15 cellular contexts compared by ENCODE assay signal in the genomic region with DNA sequence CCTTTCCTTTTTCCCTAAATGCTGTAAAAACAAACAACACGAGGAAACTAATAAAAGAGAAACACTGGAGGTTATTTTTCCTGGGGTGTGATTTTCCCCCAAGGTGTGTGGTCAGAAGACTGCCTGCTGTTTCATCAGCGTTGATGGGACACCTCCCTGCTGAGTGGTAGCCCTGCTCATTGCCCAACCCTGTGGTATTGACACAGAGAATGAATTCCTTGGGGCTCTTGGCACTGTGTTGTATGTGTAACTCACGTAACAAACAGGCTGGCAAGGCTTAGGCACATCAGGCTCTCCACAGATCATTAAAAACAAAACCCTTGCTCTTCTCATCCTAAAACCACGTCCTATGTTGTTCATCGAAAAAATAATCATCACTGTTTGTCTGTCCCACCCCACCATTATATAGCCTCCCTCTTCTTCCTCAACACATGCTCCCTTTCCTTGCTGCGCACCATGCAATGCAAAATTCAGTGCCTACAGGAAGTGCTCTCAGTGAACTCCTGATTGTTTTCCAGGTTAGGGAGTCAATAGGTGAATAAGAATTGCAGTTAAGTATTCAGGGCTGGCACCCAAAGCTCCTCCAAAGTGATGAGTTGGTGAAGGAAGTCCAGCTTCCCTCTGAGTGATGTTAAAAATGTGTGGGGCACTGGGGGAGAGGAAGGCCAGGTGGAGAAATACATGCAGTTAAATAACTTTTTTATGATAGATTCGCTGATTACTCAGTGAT. TPM values are rescaled to one million over a fixed set of nuclear protein-coding genes. Genes with fewer than 3 reads are reported as not detected.
DNase-seq lines count a peak whose midpoint lies in the region; FAIRE-seq and TF ChIP-seq lines count a peak whose summit lies in the region.
"Had no signal": no experiment of that assay in that cellular context is flagged by ENCODE, and none has a peak within 500 bp of the region (broad histone marks: within the 10 kb centered on the region; RNA-seq: fewer than 3 reads in every experiment).

No MANE protein-coding gene starts in this region.

- WGBS in GM23248 (ENCODE audit: low coverage in 1 of 2, low lambda C conversion rate in 2 of 2, missing lambda C conversion rate in 2 of 2), 2 experiments = 49 to 58% methylated on average over 6 to 7 of the region's 7 CpGs
- 60 to 75% (median 63%) methylated on average over 7 of the region's 7 CpGs for WGBS in small intestine, 3 donors

- DNase-seq in GM23248 = peak; percentile 81
- peak; percentile 9 for DNase-seq in NCI-H226
- peak; percentile 52 for DNase-seq in epithelial cell of proximal tubule (ENCODE audit: low read depth)
- no peak for DNase-seq in osteocyte (ENCODE audit: extremely low spot score, unreplicated experiment)
- no peak for DNase-seq in DMS 273 (lab: John Stamatoyannopoulos, UW; ENCODE audit: unreplicated experiment)
- no peak for DNase-seq in activated naive CD4-positive, alpha-beta T cell treated with anti-CD3 and anti-CD28 coated beads for 36 hours
- no peak for DNase-seq in small intestine
- DNase-seq: activated CD8-positive, alpha-beta memory T cell treated with anti-CD3 and anti-CD28 coated beads, Interleukin-2, amount 50 U/mL, for 48 hours; amygdala; dorsolateral prefrontal cortex; sigmoid colon; testis had no signal

- FAIRE-seq in small intestine (lab: Jason Lieb, UNC) = no peak

- CTCF ChIA-PET in activated naive CD4-positive, alpha-beta T cell treated with anti-CD3 and anti-CD28 coated beads for 36 hours (lab: Charles Lee) = no interaction called here

- H3K4me3 ChIP-seq in GM23248 (no peak overlapping the region), epithelial cell of proximal tubule (ENCODE audit: low read depth, low read length) (no peak overlapping the region), small intestine (ENCODE audit: low read depth in 1 of 2, low read length in 2 of 2) (no peak overlapping the region)
- H3K4me3 ChIP-seq: dorsolateral prefrontal cortex, sigmoid colon, SK-N-MC, testis had no signal

- peak overlapping the region; percentile 42 for H3K4me2 ChIP-seq in GM23248 (ENCODE audit: unreplicated experiment)

- no peaks in the 10 kb centered on the region for H4K20me1 ChIP-seq in GM23248 (ENCODE audit: insufficient read depth)

- peaks cover 18% of the 10 kb centered on the region for H3K4me1 ChIP-seq in GM23248 (ENCODE audit: insufficient read depth)
- no peaks in the 10 kb centered on the region for H3K4me1 ChIP-seq in small intestine (ENCODE audit: control insufficient read depth in 2 of 2, insufficient read depth in 1 of 2, low read depth in 1 of 2, low read length in 1 of 2)
- H3K4me1 ChIP-seq: sigmoid colon, testis had no signal

- no peaks in the 10 kb centered on the region for H3K9me3 ChIP-seq in GM23248 (ENCODE audit: low read depth)
- H3K9me3 ChIP-seq in small intestine (ENCODE audit: control insufficient read depth, low read depth) = no peaks in the 10 kb centered on the region
- H3K9me3 ChIP-seq: sigmoid colon, testis had no signal

- no peaks in the 10 kb centered on the region for H3F3A ChIP-seq in GM23248 (ENCODE audit: insufficient read depth)

- H3K36me3 Mint-ChIP-seq in osteocyte (ENCODE audit: unreplicated experiment) = no peaks in the 10 kb centered on the region
- H3K36me3 Mint-ChIP-seq in activated naive CD4-positive, alpha-beta T cell treated with anti-CD3 and anti-CD28 coated beads for 36 hours (ENCODE audit: low read depth) = no peaks in the 10 kb centered on the region
- H3K36me3 Mint-ChIP-seq: natural killer cell treated with Interleukin-12 subunit alpha and Interleukin-12 subunit beta and Interleukin-15 and Interleukin-18, amount 100 ng/mL, for 72 hours had no signal

- no peak overlapping the region for H3K4me3 Mint-ChIP-seq in osteocyte (ENCODE audit: unreplicated experiment)
- no peak overlapping the region for H3K4me3 Mint-ChIP-seq in activated naive CD4-positive, alpha-beta T cell treated with anti-CD3 and anti-CD28 coated beads for 36 hours
- H3K4me3 Mint-ChIP-seq: natural killer cell treated with Interleukin-12 subunit alpha and Interleukin-12 subunit beta and Interleukin-15 and Interleukin-18, amount 100 ng/mL, for 72 hours had no signal

- H3K9ac ChIP-seq in GM23248 = no peak overlapping the region

- H3K27me3 ChIP-seq in GM23248 (replicated peaks; ENCODE audit: insufficient read depth) = no peaks in the 10 kb centered on the region
- no peaks in the 10 kb centered on the region for H3K27me3 ChIP-seq in small intestine (ENCODE audit: control insufficient read depth in 2 of 2, insufficient read depth in 2 of 2, low read length in 2 of 2)
- H3K27me3 ChIP-seq: sigmoid colon, testis had no signal

- in situ Hi-C loops in GM23248 (cut with MboI) = no loop called here

- no peaks in the 10 kb centered on the region for H3K27me3 Mint-ChIP-seq in osteocyte (ENCODE audit: unreplicated experiment)
- H3K27me3 Mint-ChIP-seq in activated naive CD4-positive, alpha-beta T cell treated with anti-CD3 and anti-CD28 coated beads for 36 hours (ENCODE audit: low read depth) = no peaks in the 10 kb centered on the region
- H3K27me3 Mint-ChIP-seq: natural killer cell treated with Interleukin-12 subunit alpha and Interleukin-12 subunit beta and Interleukin-15 and Interleukin-18, amount 100 ng/mL, for 72 hours had no signal

- peaks cover 41% of the 10 kb centered on the region for H3K4me1 Mint-ChIP-seq in osteocyte (ENCODE audit: unreplicated experiment)
- no peaks in the 10 kb centered on the region for H3K4me1 Mint-ChIP-seq in activated naive CD4-positive, alpha-beta T cell treated with anti-CD3 and anti-CD28 coated beads for 36 hours (ENCODE audit: low read depth)

- peak overlapping the region; percentile 38 for H3K27ac ChIP-seq in GM23248
- no peak overlapping the region for H3K27ac ChIP-seq in small intestine (ENCODE audit: low read depth in 1 of 2, low read length in 1 of 2)
- H3K27ac ChIP-seq: dorsolateral prefrontal cortex, sigmoid colon, SK-N-MC, testis, VCaP had no signal

- intact Hi-C loops in activated naive CD4-positive, alpha-beta T cell treated with anti-CD3 and anti-CD28 coated beads for 36 hours (cut with micrococcal nuclease) = no loop called here

- H2AFZ ChIP-seq in GM23248 = no peak overlapping the region

- H3K9me2 ChIP-seq in GM23248 (ENCODE audit: insufficient read depth) = no peaks in the 10 kb centered on the region

- TF ChIP-seq CTCF in epithelial cell of proximal tubule (conservative IDR thresholded peaks at IDR 0.05; ENCODE audit: low read depth, low read length) (no peak), osteocyte (IDR thresholded peaks at IDR 0.05) (no peak)

- H3K9me3 Mint-ChIP-seq in osteocyte (ENCODE audit: unreplicated experiment) = no peaks in the 10 kb centered on the region
- no peaks in the 10 kb centered on the region for H3K9me3 Mint-ChIP-seq in activated naive CD4-positive, alpha-beta T cell treated with anti-CD3 and anti-CD28 coated beads for 36 hours
- H3K9me3 Mint-ChIP-seq: natural killer cell treated with Interleukin-12 subunit alpha and Interleukin-12 subunit beta and Interleukin-15 and Interleukin-18, amount 100 ng/mL, for 72 hours had no signal

- H3K79me2 ChIP-seq in GM23248 (ENCODE audit: insufficient read depth) = no peaks in the 10 kb centered on the region

- peak overlapping the region; percentile 42 for H3K27ac Mint-ChIP-seq in osteocyte (ENCODE audit: unreplicated experiment)
- H3K27ac Mint-ChIP-seq in activated naive CD4-positive, alpha-beta T cell treated with anti-CD3 and anti-CD28 coated beads for 36 hours = no peak overlapping the region
- H3K27ac Mint-ChIP-seq: natural killer cell treated with Interleukin-12 subunit alpha and Interleukin-12 subunit beta and Interleukin-15 and Interleukin-18, amount 100 ng/mL, for 72 hours had no signal

- H3K36me3 ChIP-seq in GM23248 (ENCODE audit: low read depth) (no peaks in the 10 kb centered on the region), small intestine (ENCODE audit: control insufficient read depth in 2 of 2, insufficient read depth in 2 of 2, low read length in 2 of 2) (no peaks in the 10 kb centered on the region)
- H3K36me3 ChIP-seq: sigmoid colon had no signal

RNA-seq across cellular contexts. Expression of a gene that starts 11.3 kb away (rescaled TPM):
- 4.0 and 11.8 TPM in 2 replicates for total RNA-seq in GM23248 (2014; rRNA removed; shearing (Covaris generic))
- 11.6 and 12.7 TPM in 2 replicates for polyA plus RNA-seq in GM23248 (2016; fragmentation: Nextera tagmentation; extraction: Ambion mirVana)
- 13.3 and 16.3 TPM in 2 replicates for total RNA-seq in epithelial cell of proximal tubule
- total RNA-seq in osteocyte = 18.4 and 21.9 TPM in 2 replicates
- total RNA-seq in activated naive CD4-positive, alpha-beta T cell treated with anti-CD3 and anti-CD28 coated beads for 36 hours = 10 to 100 TPM; 10.7 to 13.6 TPM
- 10 to 100 TPM; 16.3 to 20.3 (median 16.8) TPM for polyA plus RNA-seq in small intestine

RNA-seq across cellular contexts. Expression of a gene that starts 11.8 kb away (rescaled TPM):
- total RNA-seq in GM23248 (2014; rRNA removed; shearing (Covaris generic)) = 10.9 and 13.6 TPM in 2 replicates
- polyA plus RNA-seq in GM23248 (2016; fragmentation: Nextera tagmentation; extraction: Ambion mirVana) (10.6 and 11.3 TPM in 2 replicates), small intestine (1 to 10 TPM in 2 of 3 donors, under 1 TPM in 1; 0.67 to 3.4 (median 1.4) TPM)
- total RNA-seq in epithelial cell of proximal tubule (1.6 and 2.2 TPM in 2 replicates), osteocyte (13.3 and 13.5 TPM in 2 replicates)
- total RNA-seq in activated naive CD4-positive, alpha-beta T cell treated with anti-CD3 and anti-CD28 coated beads for 36 hours = under 1 TPM; 0.32 to 0.38 TPM

Comparison
In these comparisons a context has a peak if more than half of its experiments do, and no peak if none do; other contexts are left out.
1. DNase-seq: peak in GM23248 (single experiment), NCI-H226 (single experiment) and epithelial cell of proximal tubule (single experiment); none in osteocyte (single experiment), DMS 273 (single experiment), activated naive CD4-positive, alpha-beta T cell treated with anti-CD3 and anti-CD28 coated beads for 36 hours (single experiment) and small intestine (single experiment).